8 cellular contexts compared by ENCODE assay signal in genomic region chr13:35978607-35979316, GRCh38.
DNase-seq lines count a peak whose midpoint lies in the region; ATAC-seq, FAIRE-seq and TF ChIP-seq lines count a peak whose summit lies in the region.

No MANE protein-coding gene starts in this region.

- H3K27me3 ChIP-seq in PC-3 (ENCODE audit: low read length) (no peaks in the 10 kb centered on the region), upper lobe of right lung (no peaks in the 10 kb centered on the region)
- H3K27me3 ChIP-seq in effector memory CD4-positive, alpha-beta T cell (replicated peaks; ENCODE audit: control insufficient read depth, insufficient read depth, low read length, poor library complexity, severe bottlenecking): no peaks in the 10 kb centered on the region

- no peaks in the 10 kb centered on the region for H4K20me1 ChIP-seq in PC-3 (ENCODE audit: low read length)

- H3K36me3 ChIP-seq in PC-3 (ENCODE audit: low read depth, low read length): no peaks in the 10 kb centered on the region
- no peaks in the 10 kb centered on the region for H3K36me3 ChIP-seq in upper lobe of right lung
- H3K36me3 ChIP-seq in effector memory CD4-positive, alpha-beta T cell (ENCODE audit: control insufficient read depth, insufficient read depth, low read length): no peaks in the 10 kb centered on the region

- H3K9me3 ChIP-seq in PC-3 (ENCODE audit: low read length): no peaks in the 10 kb centered on the region
- H3K9me3 ChIP-seq in upper lobe of right lung: no peaks in the 10 kb centered on the region
- H3K9me3 ChIP-seq in effector memory CD4-positive, alpha-beta T cell (ENCODE audit: control insufficient read depth, low read length): no peaks in the 10 kb centered on the region

- H2AFZ ChIP-seq in PC-3 (ENCODE audit: low read length): no peak overlapping the region

- intact Hi-C loops in PC-3 (cut with micrococcal nuclease) (loop anchor here (1.0 to 10.0 kb wide), 3 partner anchors 297 to 756 kb away; no protein-coding TSS in a partner anchor), upper lobe of right lung (cut with DNase I) (loop anchor here (5.0 kb wide), 1 partner anchor 299 kb away; no protein-coding TSS in a partner anchor)

- POLR2A ChIA-PET in PC-3 (lab: Charles Lee; ENCODE audit: unreplicated experiment): interaction anchor here (0.7 kb wide), 1 partner anchor 324 kb away, joined by 3 read pairs; no protein-coding TSS in a partner anchor

- H3K9ac ChIP-seq in PC-3 (ENCODE audit: low read length): no peak overlapping the region

- ATAC-seq in PC-3 (peak; percentile 46), upper lobe of right lung (peak; percentile 67)

- BruUV-seq in PC-3 (replicated peaks; lab: Mats Ljungman, UMichigan): no TSS peak

- CTCF ChIA-PET in PC-3 (lab: Charles Lee): interaction anchor here (0.7 to 1.7 kb wide), 2 partner anchors 296 to 877 kb away, joined by 9 to 10 read pairs; no protein-coding TSS in a partner anchor

- no peaks in the 10 kb centered on the region for H3F3A ChIP-seq in PC-3 (ENCODE audit: low read length, unreplicated experiment)

- H3K9me2 ChIP-seq in PC-3 (replicated peaks; ENCODE audit: low read length): no peaks in the 10 kb centered on the region

- TF ChIP-seq CTCF in PC-3 (conservative IDR thresholded peaks at IDR 0.05; ENCODE audit: low read depth, low read length) (peak; percentile 80), upper lobe of right lung (IDR thresholded peaks at IDR 0.05) (peak; percentile 79)

- no peak overlapping the region; the same call in 1 of the 2 replicates for H3K27ac ChIP-seq in PC-3 (ENCODE audit: low read length)
- H3K27ac ChIP-seq in upper lobe of right lung: no peak overlapping the region
- no peak overlapping the region for H3K27ac ChIP-seq in effector memory CD4-positive, alpha-beta T cell (ENCODE audit: insufficient read depth, low read length, poor library complexity, severe bottlenecking)

- H3K79me2 ChIP-seq in PC-3 (ENCODE audit: low read length): no peaks in the 10 kb centered on the region

- peak; percentile 61 for DNase-seq in ELR (ENCODE audit: low read depth)
- DNase-seq in HT1080 (ENCODE audit: low read depth): peak; percentile 54
- DNase-seq in PC-3: peak; percentile 72
- peak; percentile 85 for DNase-seq in dedifferentiated amniotic fluid mesenchymal stem cell (ENCODE audit: extremely low spot score)
- DNase-seq in lung microvascular endothelial cell (ENCODE audit: low read depth in 2 of 2): peak; percentile 75 to 82
- no peak for DNase-seq in upper lobe of right lung
- no peak for DNase-seq in effector memory CD4-positive, alpha-beta T cell

- H3K4me3 ChIP-seq in PC-3 (ENCODE audit: low read length) (no peak overlapping the region), upper lobe of right lung (no peak overlapping the region)
- no peak overlapping the region for H3K4me3 ChIP-seq in effector memory CD4-positive, alpha-beta T cell (ENCODE audit: insufficient read depth, low read depth, low read length, poor library complexity, severe bottlenecking)

- H3K4me1 ChIP-seq in PC-3 (ENCODE audit: insufficient read depth, low read length): peaks cover 12% of the 10 kb centered on the region
- H3K4me1 ChIP-seq in upper lobe of right lung: no peaks in the 10 kb centered on the region
- H3K4me1 ChIP-seq in effector memory CD4-positive, alpha-beta T cell (ENCODE audit: control insufficient read depth, insufficient read depth, low read length, poor library complexity, severe bottlenecking): no peaks in the 10 kb centered on the region

- peak; percentile 92 for FAIRE-seq in A204.1 (lab: Jason Lieb, UNC)

- H3K4me2 ChIP-seq in PC-3 (ENCODE audit: low read length): peak overlapping the region; percentile 46

Comparison
In these comparisons a context has a peak if more than half of its experiments do, and no peak if none do; other contexts are left out.
1. DNase-seq: peak in ELR (single experiment), HT1080 (single experiment), PC-3 (single experiment), dedifferentiated amniotic fluid mesenchymal stem cell (single experiment) and lung microvascular endothelial cell (2 of 2); none in upper lobe of right lung (single experiment) and effector memory CD4-positive, alpha-beta T cell (0 of 3).